Comparison of ENCODE assay signal across 21 cellular contexts in genomic region chr4:158813113-158813512, GRCh38.
"Had no signal": no experiment of that assay in that cellular context is flagged by ENCODE, and none has a peak within 500 bp of the region (broad histone marks: within the 10 kb centered on the region; RNA-seq: fewer than 3 reads in every experiment).

No MANE protein-coding gene starts in this region.

- H3K36me3 Mint-ChIP-seq: naive thymus-derived CD8-positive, alpha-beta T cell had no signal

- H3K9me3 Mint-ChIP-seq: activated CD8-positive, alpha-beta T cell treated with anti-CD3 and anti-CD28 coated beads for 36 hours; activated naive CD4-positive, alpha-beta T cell treated with anti-CD3 and anti-CD28 coated beads, Interleukin-2, amount 10 ng/mL, durations not matched to agents 7 days and 5 days; naive thymus-derived CD8-positive, alpha-beta T cell; T-helper 2 cell treated with Interferon-gamma antibody and Interleukin-4, amounts not matched to agents 5 μg/mL and 100 μg/mL, for 36 hours had no signal

- H3K27ac ChIP-seq: colonic mucosa, ovary had no signal

- H3K27me3 ChIP-seq: adrenal gland, body of pancreas, colonic mucosa, ovary, tibial artery had no signal

- H3K9me3 ChIP-seq: adrenal gland, body of pancreas, colonic mucosa, ovary, SK-N-SH, tibial artery had no signal

- H3K4me3 Mint-ChIP-seq: activated CD8-positive, alpha-beta T cell treated with anti-CD3 and anti-CD28 coated beads for 36 hours; activated naive CD4-positive, alpha-beta T cell treated with anti-CD3 and anti-CD28 coated beads, Interleukin-2, amount 10 ng/mL, durations not matched to agents 7 days and 5 days; naive thymus-derived CD8-positive, alpha-beta T cell; T-helper 2 cell treated with Interferon-gamma antibody and Interleukin-4, amounts not matched to agents 5 μg/mL and 100 μg/mL, for 36 hours had no signal

- ATAC-seq: activated CD8-positive, alpha-beta T cell treated with anti-CD3 and anti-CD28 coated beads for 36 hours; body of pancreas; naive thymus-derived CD8-positive, alpha-beta T cell had no signal

- H3K27ac Mint-ChIP-seq: activated CD8-positive, alpha-beta T cell treated with anti-CD3 and anti-CD28 coated beads for 36 hours; activated naive CD4-positive, alpha-beta T cell treated with anti-CD3 and anti-CD28 coated beads, Interleukin-2, amount 10 ng/mL, durations not matched to agents 7 days and 5 days; T-helper 2 cell treated with Interferon-gamma antibody and Interleukin-4, amounts not matched to agents 5 μg/mL and 100 μg/mL, for 36 hours had no signal

- H3K27me3 Mint-ChIP-seq: activated CD8-positive, alpha-beta T cell treated with anti-CD3 and anti-CD28 coated beads for 36 hours; activated naive CD4-positive, alpha-beta T cell treated with anti-CD3 and anti-CD28 coated beads, Interleukin-2, amount 10 ng/mL, durations not matched to agents 7 days and 5 days had no signal

- H3K36me3 ChIP-seq: adrenal gland, colonic mucosa, ovary, tibial artery had no signal

- H3K4me3 ChIP-seq: adrenal gland, body of pancreas, colonic mucosa, ovary, tibial artery had no signal

- DNase-seq: activated CD4-positive, alpha-beta T cell treated with anti-CD3 and anti-CD28 coated beads for 48 hours; activated CD4-positive, CD25-positive, alpha-beta regulatory T cell; activated CD8-positive, alpha-beta T cell treated with anti-CD3 and anti-CD28 coated beads for 36 hours; activated effector memory CD4-positive, alpha-beta T cell treated with Interleukin-2 at 50 U/mL for 16 hours; activated naive CD4-positive, alpha-beta T cell treated with anti-CD3 and anti-CD28 coated beads, Interleukin-2, amount 10 ng/mL, durations not matched to agents 7 days and 5 days; activated T-cell treated with anti-CD3 and anti-CD28 coated beads, Interleukin-2, amount 50 U/mL, for 1 hour; adrenal gland; body of pancreas; central memory CD4-positive, alpha-beta T cell; colonic mucosa; foreskin melanocyte; head of caudate nucleus; kidney glomerular epithelial cell; mesendoderm; naive thymus-derived CD8-positive, alpha-beta T cell; ovary; SK-N-SH; stimulated activated CD8-positive, alpha-beta memory T cell treated with anti-CD3 and anti-CD28 coated beads, Interleukin-4, amount 100 ng/mL, for 48 hours; stimulated activated naive CD4-positive, alpha-beta T cell; tibial artery had no signal
